In genomic region chr2:33275689-33276444, GRCh38 we compare ENCODE assay signal across 9 cellular contexts.
DNase-seq lines count a peak whose midpoint lies in the region; ATAC-seq and TF ChIP-seq lines count a peak whose summit lies in the region.
"Had no signal": no experiment of that assay in that cellular context is flagged by ENCODE, and none has a peak within 500 bp of the region (broad histone marks: within the 10 kb centered on the region; RNA-seq: fewer than 3 reads in every experiment).

No MANE protein-coding gene starts in this region.

- no peak overlapping the region for H3K27ac Mint-ChIP-seq in activated CD4-positive, alpha-beta T cell treated with anti-CD3 and anti-CD28 coated beads for 36 hours
- no peak overlapping the region for H3K27ac Mint-ChIP-seq in activated CD8-positive, alpha-beta memory T cell treated with anti-CD3 and anti-CD28 coated beads, Interleukin-2, amount 10 ng/mL, durations not matched to agents 7 days and 5 days
- H3K27ac Mint-ChIP-seq in stimulated activated effector memory CD8-positive, alpha-beta T cell treated with anti-CD3 and anti-CD28 coated beads, Interleukin-12 subunit alpha, Interleukin-12 subunit beta, amount 100 ng/mL, for 72 hours = peak overlapping the region; percentile 26

- peak overlapping the region in 4 of 10 donors; percentile 13 to 71 (median 51) for H3K27ac ChIP-seq in heart right ventricle

- WGBS in heart right ventricle, 2 donors = 68 to 77% methylated on average over 12 of the region's 12 CpGs

- POLR2A ChIA-PET in activated CD4-positive, alpha-beta T cell treated with anti-CD3 and anti-CD28 coated beads for 36 hours (lab: Charles Lee) = no interaction called here

- ATAC-seq in activated CD4-positive, alpha-beta T cell treated with anti-CD3 and anti-CD28 coated beads for 36 hours = peak; percentile 75
- peak; percentile 66 for ATAC-seq in activated CD8-positive, alpha-beta memory T cell treated with anti-CD3 and anti-CD28 coated beads, Interleukin-2, amount 10 ng/mL, durations not matched to agents 7 days and 5 days
- ATAC-seq in heart right ventricle = peak; percentile 13 to 87 (median 58)
- ATAC-seq in stimulated activated effector memory CD8-positive, alpha-beta T cell treated with anti-CD3 and anti-CD28 coated beads, Interleukin-12 subunit alpha, Interleukin-12 subunit beta, amount 100 ng/mL, for 72 hours = peak; percentile 98
- ATAC-seq in HG03039 (IDR thresholded peaks at IDR 0.05; ENCODE audit: unreplicated experiment) = no peak
- ATAC-seq in GM19395 (IDR thresholded peaks at IDR 0.05; ENCODE audit: unreplicated experiment) = no peak

- CTCF ChIA-PET in activated CD4-positive, alpha-beta T cell treated with anti-CD3 and anti-CD28 coated beads for 36 hours (lab: Charles Lee) = interaction anchor here (0.7 kb wide), 1 partner anchor 59 kb away, joined by 3 read pairs; no protein-coding TSS in a partner anchor
- CTCF ChIA-PET in activated CD8-positive, alpha-beta memory T cell treated with anti-CD3 and anti-CD28 coated beads, Interleukin-2, amount 10 ng/mL, durations not matched to agents 7 days and 5 days (lab: Charles Lee) = no interaction called here

- H3K4me3 Mint-ChIP-seq in activated CD4-positive, alpha-beta T cell treated with anti-CD3 and anti-CD28 coated beads for 36 hours = no peak overlapping the region
- H3K4me3 Mint-ChIP-seq in activated CD8-positive, alpha-beta memory T cell treated with anti-CD3 and anti-CD28 coated beads, Interleukin-2, amount 10 ng/mL, durations not matched to agents 7 days and 5 days = no peak overlapping the region
- peak overlapping the region; percentile 20 for H3K4me3 Mint-ChIP-seq in stimulated activated effector memory CD8-positive, alpha-beta T cell treated with anti-CD3 and anti-CD28 coated beads, Interleukin-12 subunit alpha, Interleukin-12 subunit beta, amount 100 ng/mL, for 72 hours
- H3K4me3 Mint-ChIP-seq: nephron had no signal

- intact Hi-C loops in activated CD4-positive, alpha-beta T cell treated with anti-CD3 and anti-CD28 coated beads for 36 hours (cut with DNase I, micrococcal nuclease) = loop anchor here in 1 of 2 experiments (10.0 kb wide), 1 partner anchor 501 kb away; no protein-coding TSS in a partner anchor
- intact Hi-C loops in heart right ventricle (cut with DNase I) = loop anchor here in 6 of 10 donors (10.0 kb wide), 5 partner anchors 99 to 501 kb away; no protein-coding TSS in a partner anchor

- H3K36me3 ChIP-seq in heart right ventricle = peaks cover 0 to 72% (median 11%) of the 10 kb centered on the region in 9 donors

- H3K4me3 ChIP-seq in heart right ventricle = no peak overlapping the region

- DNase-seq in activated CD4-positive, alpha-beta T cell treated with anti-CD3 and anti-CD28 coated beads for 36 hours = peak; percentile 54
- DNase-seq in activated CD4-positive, alpha-beta T cell treated with anti-CD3 and anti-CD28 coated beads for 1 hour = no peak
- DNase-seq in activated CD8-positive, alpha-beta memory T cell treated with anti-CD3 and anti-CD28 coated beads, Interleukin-2, amount 10 ng/mL, durations not matched to agents 7 days and 5 days = peak; percentile 65
- DNase-seq in heart right ventricle (peak in 1 of 2 donors; percentile 25), NCI-H146 treated with DMSO at 0.1 percent for 48 hours (lab: John Stamatoyannopoulos, UW; ENCODE audit: unreplicated experiment) (no peak)
- DNase-seq in stimulated activated effector memory CD8-positive, alpha-beta T cell treated with anti-CD3 and anti-CD28 coated beads, Interleukin-12 subunit alpha, Interleukin-12 subunit beta, amount 100 ng/mL, for 72 hours (ENCODE audit: low spot score in 2 of 2) = peak; percentile 48 to 70

- H3K27me3 ChIP-seq in heart right ventricle = no peaks in the 10 kb centered on the region

- H3K4me1 ChIP-seq in heart right ventricle = peaks cover 0 to 32% (median 3%) of the 10 kb centered on the region in 9 donors

- H3K9me3 Mint-ChIP-seq in activated CD4-positive, alpha-beta T cell treated with anti-CD3 and anti-CD28 coated beads for 36 hours (ENCODE audit: low read depth) = no peaks in the 10 kb centered on the region
- no peaks in the 10 kb centered on the region for H3K9me3 Mint-ChIP-seq in activated CD8-positive, alpha-beta memory T cell treated with anti-CD3 and anti-CD28 coated beads, Interleukin-2, amount 10 ng/mL, durations not matched to agents 7 days and 5 days (ENCODE audit: low read depth)
- no peaks in the 10 kb centered on the region for H3K9me3 Mint-ChIP-seq in stimulated activated effector memory CD8-positive, alpha-beta T cell treated with anti-CD3 and anti-CD28 coated beads, Interleukin-12 subunit alpha, Interleukin-12 subunit beta, amount 100 ng/mL, for 72 hours
- H3K9me3 Mint-ChIP-seq: nephron had no signal

- H3K9me3 ChIP-seq in heart right ventricle = no peaks in the 10 kb centered on the region

- peaks cover 15% of the 10 kb centered on the region for H3K4me1 Mint-ChIP-seq in activated CD4-positive, alpha-beta T cell treated with anti-CD3 and anti-CD28 coated beads for 36 hours
- H3K4me1 Mint-ChIP-seq in activated CD8-positive, alpha-beta memory T cell treated with anti-CD3 and anti-CD28 coated beads, Interleukin-2, amount 10 ng/mL, durations not matched to agents 7 days and 5 days = peaks cover 29% of the 10 kb centered on the region
- peaks cover 38% of the 10 kb centered on the region for H3K4me1 Mint-ChIP-seq in stimulated activated effector memory CD8-positive, alpha-beta T cell treated with anti-CD3 and anti-CD28 coated beads, Interleukin-12 subunit alpha, Interleukin-12 subunit beta, amount 100 ng/mL, for 72 hours

- no peaks in the 10 kb centered on the region for H3K36me3 Mint-ChIP-seq in activated CD4-positive, alpha-beta T cell treated with anti-CD3 and anti-CD28 coated beads for 36 hours (ENCODE audit: low read depth)
- H3K36me3 Mint-ChIP-seq in activated CD8-positive, alpha-beta memory T cell treated with anti-CD3 and anti-CD28 coated beads, Interleukin-2, amount 10 ng/mL, durations not matched to agents 7 days and 5 days = no peaks in the 10 kb centered on the region
- H3K36me3 Mint-ChIP-seq in stimulated activated effector memory CD8-positive, alpha-beta T cell treated with anti-CD3 and anti-CD28 coated beads, Interleukin-12 subunit alpha, Interleukin-12 subunit beta, amount 100 ng/mL, for 72 hours = no peaks in the 10 kb centered on the region

- no peaks in the 10 kb centered on the region for H3K27me3 Mint-ChIP-seq in activated CD4-positive, alpha-beta T cell treated with anti-CD3 and anti-CD28 coated beads for 36 hours
- peaks cover 55% of the 10 kb centered on the region for H3K27me3 Mint-ChIP-seq in activated CD8-positive, alpha-beta memory T cell treated with anti-CD3 and anti-CD28 coated beads, Interleukin-2, amount 10 ng/mL, durations not matched to agents 7 days and 5 days

- TF ChIP-seq CTCF in heart right ventricle (IDR thresholded peaks at IDR 0.05) = no peak

Comparison
In these comparisons a context has a peak if more than half of its experiments do, and no peak if none do; other contexts are left out.
1. DNase-seq: peak in activated CD4-positive, alpha-beta T cell treated with anti-CD3 and anti-CD28 coated beads for 36 hours (single experiment), activated CD8-positive, alpha-beta memory T cell treated with anti-CD3 and anti-CD28 coated beads, Interleukin-2, amount 10 ng/mL, durations not matched to agents 7 days and 5 days (single experiment) and stimulated activated effector memory CD8-positive, alpha-beta T cell treated with anti-CD3 and anti-CD28 coated beads, Interleukin-12 subunit alpha, Interleukin-12 subunit beta, amount 100 ng/mL, for 72 hours (2 of 2); none in activated CD4-positive, alpha-beta T cell treated with anti-CD3 and anti-CD28 coated beads for 1 hour (single experiment) and NCI-H146 treated with DMSO at 0.1 percent for 48 hours (single experiment).
2. ATAC-seq: peak in activated CD4-positive, alpha-beta T cell treated with anti-CD3 and anti-CD28 coated beads for 36 hours (single experiment), activated CD8-positive, alpha-beta memory T cell treated with anti-CD3 and anti-CD28 coated beads, Interleukin-2, amount 10 ng/mL, durations not matched to agents 7 days and 5 days (single experiment), heart right ventricle (8 of 8) and stimulated activated effector memory CD8-positive, alpha-beta T cell treated with anti-CD3 and anti-CD28 coated beads, Interleukin-12 subunit alpha, Interleukin-12 subunit beta, amount 100 ng/mL, for 72 hours (single experiment); none in HG03039 (single experiment) and GM19395 (single experiment).